1 cellular context compared by ENCODE assay signal in genomic region chr5:64768358-64769312, GRCh38.
TF ChIP-seq lines count a peak whose summit lies in the region.

CWC27 (plus strand) TSS chr5:64768930; CDS start chr5:64769147, 217 bp downstream.
SREK1IP1 (minus strand) TSS chr5:64768691; CDS start chr5:64768517, 174 bp downstream.

TF ChIP-seq in HepG2, 621 proteins besides CTCF, POLR2A, EP300 and RAD21 (continued from another document and continues in another):
- TF ChIP-seq ZNF704 (CRISPR knock-in tag; IDR thresholded peaks at IDR 0.05; ENCODE audit: borderline replicate concordance) (no peak), ZNF777 (CRISPR knock-in tag; IDR thresholded peaks at IDR 0.05) (no peak), HDAC2 (CRISPR knock-in tag; IDR thresholded peaks at IDR 0.05) (peak; percentile 68; the same call in 1 of the 2 replicates), ZSCAN25 (CRISPR knock-in tag; IDR thresholded peaks at IDR 0.05) (peak; percentile 76), ZSCAN21 (CRISPR knock-in tag; IDR thresholded peaks at IDR 0.05; ENCODE audit: borderline replicate concordance) (0 out of 2 replicates have a peak, but pooled peaks have one; percentile 47), ZNF24 (IDR thresholded peaks at IDR 0.05) (no peak), ZBTB44 (CRISPR knock-in tag; IDR thresholded peaks at IDR 0.05) (0 out of 2 replicates have a peak, but pooled peaks have one; percentile 72), ZNF800 (CRISPR knock-in tag; IDR thresholded peaks at IDR 0.05) (no peak), NFIC (IDR thresholded peaks at IDR 0.05; ENCODE audit: low read length) (peak; percentile 68), ETV6 (CRISPR knock-in tag; conservative IDR thresholded peaks at IDR 0.05) (no peak), YEATS4 (CRISPR knock-in tag; IDR thresholded peaks at IDR 0.05; ENCODE audit: borderline replicate concordance) (peak; percentile 75), BCL6 (CRISPR knock-in tag; IDR thresholded peaks at IDR 0.05) (peak; percentile 42; the same call in 1 of the 2 replicates), ZSCAN22 (CRISPR knock-in tag; IDR thresholded peaks at IDR 0.05) (0 out of 2 replicates have a peak, but pooled peaks have one; percentile 36), PRMT3 (CRISPR knock-in tag; IDR thresholded peaks at IDR 0.05; ENCODE audit: borderline replicate concordance, low read depth) (no peak), GABPB1 (CRISPR knock-in tag; IDR thresholded peaks at IDR 0.05) (peak; percentile 92), SALL1 (CRISPR knock-in tag; IDR thresholded peaks at IDR 0.05) (peak; percentile 76), MYC (CRISPR knock-in tag; IDR thresholded peaks at IDR 0.05; ENCODE audit: borderline replicate concordance) (peak; percentile 55), HIVEP1 (CRISPR knock-in tag; IDR thresholded peaks at IDR 0.05) (no peak), ZNF431 (CRISPR knock-in tag; IDR thresholded peaks at IDR 0.05; ENCODE audit: borderline replicate concordance, low read depth) (no peak; the same call in 1 of the 2 replicates), EED (CRISPR knock-in tag; IDR thresholded peaks at IDR 0.05) (0 out of 2 replicates have a peak, but pooled peaks have one; percentile 56), GPBP1L1 (CRISPR knock-in tag; IDR thresholded peaks at IDR 0.05) (no peak), RAD51 (IDR thresholded peaks at IDR 0.05; ENCODE audit: borderline replicate concordance) (no peak), MTA3 (CRISPR knock-in tag; IDR thresholded peaks at IDR 0.05) (no peak), ZNF557 (CRISPR knock-in tag; IDR thresholded peaks at IDR 0.05) (no peak), HMGXB3 (CRISPR knock-in tag; IDR thresholded peaks at IDR 0.05; ENCODE audit: borderline replicate concordance) (peak; percentile 37; the same call in 1 of the 2 replicates), SOX6 (IDR thresholded peaks at IDR 0.05) (no peak), SOX6 (CRISPR knock-in tag; IDR thresholded peaks at IDR 0.05) (peak; percentile 52), CENPBD1 (CRISPR knock-in tag; IDR thresholded peaks at IDR 0.05; ENCODE audit: borderline replicate concordance, low read depth) (no peak), ZNF224 (CRISPR knock-in tag; IDR thresholded peaks at IDR 0.05) (no peak), ZNF235 (CRISPR knock-in tag; IDR thresholded peaks at IDR 0.05; ENCODE audit: borderline replicate concordance) (no peak), AKAP8 (CRISPR knock-in tag; IDR thresholded peaks at IDR 0.05) (no peak), PBX3 (CRISPR knock-in tag; IDR thresholded peaks at IDR 0.05; ENCODE audit: borderline replicate concordance) (no peak), SATB2 (CRISPR knock-in tag; IDR thresholded peaks at IDR 0.05) (no peak), PPARG (CRISPR knock-in tag; conservative IDR thresholded peaks at IDR 0.05) (0 out of 2 replicates have a peak, but pooled peaks have one; percentile 16), ZNF891 (CRISPR knock-in tag; IDR thresholded peaks at IDR 0.05) (0 out of 2 replicates have a peak, but pooled peaks have one; percentile 20), ZNF572 (CRISPR knock-in tag; IDR thresholded peaks at IDR 0.05) (no peak), KLF13 (CRISPR knock-in tag; IDR thresholded peaks at IDR 0.05) (no peak), UBTF (CRISPR knock-in tag; IDR thresholded peaks at IDR 0.05) (peak; percentile 93), U2AF1 (optimal IDR thresholded peaks at IDR 0.05; ENCODE audit: low read depth, low read length) (peak; percentile 86), ZHX1 (CRISPR knock-in tag; IDR thresholded peaks at IDR 0.05; ENCODE audit: low read depth) (peak; percentile 76; the same call in 1 of the 2 replicates), TERF1 (CRISPR knock-in tag; IDR thresholded peaks at IDR 0.05) (no peak), TOPORS (CRISPR knock-in tag; IDR thresholded peaks at IDR 0.05) (0 out of 2 replicates have a peak, but pooled peaks have one; percentile 40), MBD4 (IDR thresholded peaks at IDR 0.05; ENCODE audit: borderline replicate concordance, low read length) (no peak), FOSL2 (CRISPR knock-in tag; IDR thresholded peaks at IDR 0.05) (peak; percentile 54; the same call in 1 of the 2 replicates)
